1 cellular context compared by ENCODE assay signal in genomic region chr17:46943511-46944393, GRCh38.
TF ChIP-seq lines count a peak whose summit lies in the region.

No MANE protein-coding gene starts in this region.

TF ChIP-seq in K562, 482 proteins besides CTCF, POLR2A, EP300 and RAD21 (continued from another document and continues in another):
- TF ChIP-seq UBTF (IDR thresholded peaks at IDR 0.05; ENCODE audit: borderline replicate concordance in 1 of 2, low read depth in 2 of 2, low read length in 2 of 2) (no peak), ATF7 (IDR thresholded peaks at IDR 0.05) (no peak), MGA (IDR thresholded peaks at IDR 0.05) (no peak), ZBTB40 (IDR thresholded peaks at IDR 0.05) (no peak), ZBTB40 (CRISPR knock-in tag; IDR thresholded peaks at IDR 0.05) (no peak), CGGBP1 (CRISPR knock-in tag; IDR thresholded peaks at IDR 0.05) (no peak), GATA2 (CRISPR knock-in tag; IDR thresholded peaks at IDR 0.05) (peak; percentile 42), CBX8 (IDR thresholded peaks at IDR 0.05; ENCODE audit: borderline replicate concordance, extremely low read depth, low read depth, low read length, poor library complexity, severe bottlenecking) (no peak), SRF (CRISPR knock-in tag; IDR thresholded peaks at IDR 0.05) (no peak), MYBL2 (IDR thresholded peaks at IDR 0.05; ENCODE audit: low read depth) (no peak), MYBL2 (CRISPR knock-in tag; IDR thresholded peaks at IDR 0.05; ENCODE audit: borderline replicate concordance) (no peak), ZSCAN29 (IDR thresholded peaks at IDR 0.05) (no peak), XRCC3 (IDR thresholded peaks at IDR 0.05) (no peak), HMG20A (CRISPR knock-in tag; conservative IDR thresholded peaks at IDR 0.05) (no peak), BRCA1 (IDR thresholded peaks at IDR 0.05) (no peak), BRCA1 (CRISPR knock-in tag; IDR thresholded peaks at IDR 0.05) (no peak), NUFIP1 (IDR thresholded peaks at IDR 0.05; ENCODE audit: partially characterized antibody) (no peak), ZNF561 (CRISPR knock-in tag; conservative IDR thresholded peaks at IDR 0.05) (no peak), FOXP4 (CRISPR knock-in tag; IDR thresholded peaks at IDR 0.05; ENCODE audit: borderline replicate concordance) (no peak), SMARCC2 (IDR thresholded peaks at IDR 0.05; ENCODE audit: low read depth) (no peak), PML (IDR thresholded peaks at IDR 0.05; ENCODE audit: low read length) (peak; percentile 34), CC2D1A (IDR thresholded peaks at IDR 0.05) (no peak), ZNF518B (CRISPR knock-in tag; IDR thresholded peaks at IDR 0.05) (no peak), ADNP (tag; IDR thresholded peaks at IDR 0.05) (no peak), ZNF551 (CRISPR knock-in tag; IDR thresholded peaks at IDR 0.05) (no peak), CBX1 (IDR thresholded peaks at IDR 0.05; ENCODE audit: low read depth) (no peak)
